Comparison of ENCODE assay signal across 27 cellular contexts in genomic region chr1:166182281-166182680, GRCh38. TPM values are rescaled to one million over a fixed set of nuclear protein-coding genes. Genes with fewer than 3 reads are reported as not detected.
DNase-seq lines count a peak whose midpoint lies in the region; ATAC-seq, FAIRE-seq and TF ChIP-seq lines count a peak whose summit lies in the region.
"Had no signal": no experiment of that assay in that cellular context is flagged by ENCODE, and none has a peak within 500 bp of the region (broad histone marks: within the 10 kb centered on the region; RNA-seq: fewer than 3 reads in every experiment).

No MANE protein-coding gene starts in this region.

- H3K27ac Mint-ChIP-seq in activated CD4-positive, alpha-beta memory T cell treated with anti-CD3 and anti-CD28 coated beads for 36 hours, result no peak overlapping the region
- H3K27ac Mint-ChIP-seq: activated naive CD8-positive, alpha-beta T cell treated with anti-CD3 and anti-CD28 coated beads, Interleukin-2, amount 10 ng/mL, durations not matched to agents 7 days and 5 days; activated T-helper 1 cell treated with anti-CD3 and anti-CD28 coated beads, Interleukin-12 subunit alpha, Interleukin-12 subunit beta, Interleukin-2, Interleukin-4 antibody, amounts not matched to agents 30 ng/mL and 10 ng/mL and 1 ng/mL, durations not matched to agents 14 hours and 24 hours and 36 hours; brain; CD4-positive, alpha-beta memory T cell; T-helper 2 cell treated with Interferon-gamma antibody and Interleukin-4, amounts not matched to agents 5 μg/mL and 100 μg/mL, for 36 hours had no signal

- BruUV-seq in GM12878 (replicated peaks; lab: Mats Ljungman, UMichigan), result no TSS peak

- SMC1A ChIA-PET in GM12878 (lab: Charles Lee; ENCODE audit: uncharacterized antibody, unreplicated experiment), result interaction anchor here (0.9 to 3.1 kb wide), 5 partner anchors 9 to 21 kb away, joined by 3 to 22 read pairs (median 3); no protein-coding TSS in a partner anchor

- TF ChIP-seq EP300 in GM12878 (IDR thresholded peaks at IDR 0.05; ENCODE audit: borderline replicate concordance in 1 of 2, control insufficient read depth in 1 of 2, low read depth in 2 of 2, low read length in 2 of 2), result no peak

- no peak overlapping the region for H3K4me3 ChIP-seq in GM12878
- H3K4me3 ChIP-seq: HAP-1, SJSA1 had no signal

- RAD21 ChIA-PET in GM12878 (lab: Charles Lee; ENCODE audit: unreplicated experiment), result interaction anchor here (0.7 to 4.8 kb wide), 3 partner anchors 9 to 15 kb away, joined by 3 to 32 read pairs (median 3); partner anchors contain the start of gene FAM78B

- in situ Hi-C loops in GM12878 (cut with MboI), result no loop called here

- no peaks in the 10 kb centered on the region for H3K4me1 ChIP-seq in GM12878 (ENCODE audit: control insufficient read depth, insufficient read depth, low read length)
- H3K4me1 ChIP-seq: HAP-1, SJSA1 had no signal

- TF ChIP-seq CTCF in GM12878 (IDR thresholded peaks at IDR 0.05 in 2 of 3, conservative IDR thresholded peaks at IDR 0.05 in 1 of 3; ENCODE audit: control insufficient read depth in 2 of 3, extremely low read depth in 1 of 3, insufficient read depth in 1 of 3, low read depth in 3 of 3, low read length in 3 of 3), result no peak

- 10% methylated on average over 2 of the region's 2 CpGs for WGBS in GM12878 (ENCODE audit: insufficient coverage, insufficient replicate concordance, low lambda C conversion rate, missing lambda C conversion rate)

- no peak for TF ChIP-seq POLR2A in GM12878 (IDR thresholded peaks at IDR 0.05; ENCODE audit: low read depth, low read length)

- intact Hi-C loops in GM12878 (cut with micrococcal nuclease; ENCODE audit: unreplicated experiment), result no loop called here
- intact Hi-C loops in activated CD4-positive, alpha-beta memory T cell treated with anti-CD3 and anti-CD28 coated beads for 36 hours (cut with micrococcal nuclease), result no loop called here

- H3K9ac ChIP-seq in GM12878 (ENCODE audit: control insufficient read depth, insufficient read depth, low read length), result no peak overlapping the region

- H3K27ac ChIP-seq in GM12878 (ENCODE audit: control insufficient read depth, insufficient read depth), result no peak overlapping the region
- H3K27ac ChIP-seq: SJSA1 had no signal

- no peak overlapping the region for H2AFZ ChIP-seq in GM12878 (ENCODE audit: control insufficient read depth, low read depth, low read length)

- POLR2A ChIA-PET in GM12878 (lab: Charles Lee), result interaction anchor here (3.0 kb wide), 1 partner anchor 12 kb away, joined by 10 read pairs; no protein-coding TSS in a partner anchor
- POLR2A ChIA-PET in activated CD4-positive, alpha-beta memory T cell treated with anti-CD3 and anti-CD28 coated beads for 36 hours (lab: Charles Lee), result no interaction called here

- no peak for DNase-seq in GM12878 (ENCODE audit: low read depth, low spot score)
- no peak for DNase-seq in T-helper 2 cell
- DNase-seq in NCI-H2171 (lab: John Stamatoyannopoulos, UW), result no peak
- DNase-seq in pons (ENCODE audit: low spot score), result no peak
- DNase-seq in activated CD4-positive, alpha-beta memory T cell treated with anti-CD3 and anti-CD28 coated beads for 36 hours, result no peak
- DNase-seq: activated naive CD8-positive, alpha-beta T cell treated with anti-CD3 and anti-CD28 coated beads, Interleukin-2, amount 10 ng/mL, durations not matched to agents 7 days and 5 days; CD4-positive, alpha-beta memory T cell; DMS79 treated with DMSO at 0.1 percent for 48 hours; IMR-90; midbrain; MM.1S; NCI-H146; stimulated activated CD4-positive, alpha-beta T cell treated with anti-CD3 and anti-CD28 coated beads, Interleukin-2, amount 100 ng/mL, for 24 hours; stimulated activated naive CD8-positive, alpha-beta T cell treated with anti-CD3 and anti-CD28 coated beads, Interleukin-15, Interleukin-2, amounts not matched to agents 100 U/mL and 50 U/mL, for 24 hours; trophoblast cell had no signal

- no peaks in the 10 kb centered on the region for H3K4me1 Mint-ChIP-seq in activated CD4-positive, alpha-beta memory T cell treated with anti-CD3 and anti-CD28 coated beads for 36 hours (ENCODE audit: low read depth)
- H3K4me1 Mint-ChIP-seq: activated naive CD8-positive, alpha-beta T cell treated with anti-CD3 and anti-CD28 coated beads, Interleukin-2, amount 10 ng/mL, durations not matched to agents 7 days and 5 days; brain; CD4-positive, alpha-beta memory T cell had no signal

- ATAC-seq in GM18907 (IDR thresholded peaks at IDR 0.05; ENCODE audit: unreplicated experiment), result peak; percentile 45
- ATAC-seq in GM21717 (IDR thresholded peaks at IDR 0.05; ENCODE audit: unreplicated experiment), result peak; percentile 59
- ATAC-seq in HG02973 (IDR thresholded peaks at IDR 0.05; ENCODE audit: unreplicated experiment), result peak; percentile 63
- ATAC-seq in GM12878, result peak; percentile 67
- ATAC-seq: activated CD4-positive, CD25-positive, alpha-beta regulatory T cell treated with anti-CD3 and anti-CD28 coated beads, Interleukin-2, amount 50 U/mL, for 24 hours; left lobe of liver; stimulated activated naive CD8-positive, alpha-beta T cell treated with anti-CD3 and anti-CD28 coated beads, Interleukin-15, Interleukin-2, amounts not matched to agents 100 U/mL and 50 U/mL, for 24 hours had no signal

- no peaks in the 10 kb centered on the region for H3K79me2 ChIP-seq in GM12878 (ENCODE audit: control insufficient read depth, insufficient read depth, low read length)

- H3K36me3 Mint-ChIP-seq in activated CD4-positive, alpha-beta memory T cell treated with anti-CD3 and anti-CD28 coated beads for 36 hours, result no peaks in the 10 kb centered on the region
- H3K36me3 Mint-ChIP-seq: activated naive CD8-positive, alpha-beta T cell treated with anti-CD3 and anti-CD28 coated beads, Interleukin-2, amount 10 ng/mL, durations not matched to agents 7 days and 5 days; brain; CD4-positive, alpha-beta memory T cell had no signal

- no peak overlapping the region for H3K4me3 Mint-ChIP-seq in activated CD4-positive, alpha-beta memory T cell treated with anti-CD3 and anti-CD28 coated beads for 36 hours
- H3K4me3 Mint-ChIP-seq: activated naive CD8-positive, alpha-beta T cell treated with anti-CD3 and anti-CD28 coated beads, Interleukin-2, amount 10 ng/mL, durations not matched to agents 7 days and 5 days; activated T-helper 1 cell treated with anti-CD3 and anti-CD28 coated beads, Interleukin-12 subunit alpha, Interleukin-12 subunit beta, Interleukin-2, Interleukin-4 antibody, amounts not matched to agents 30 ng/mL and 10 ng/mL and 1 ng/mL, durations not matched to agents 14 hours and 24 hours and 36 hours; brain; CD4-positive, alpha-beta memory T cell; T-helper 2 cell treated with Interferon-gamma antibody and Interleukin-4, amounts not matched to agents 5 μg/mL and 100 μg/mL, for 36 hours had no signal

- FAIRE-seq in GM12878 (lab: Jason Lieb, UNC), result no peak
- FAIRE-seq: colon had no signal

- H3K36me3 ChIP-seq in GM12878 (ENCODE audit: control insufficient read depth in 2 of 2, insufficient read depth in 2 of 2, low read length in 1 of 2), result no peaks in the 10 kb centered on the region
- H3K36me3 ChIP-seq: HAP-1, SJSA1 had no signal

- H3K4me2 ChIP-seq in GM12878 (ENCODE audit: control insufficient read depth, insufficient read depth), result no peak overlapping the region

- H3K9me3 Mint-ChIP-seq in activated CD4-positive, alpha-beta memory T cell treated with anti-CD3 and anti-CD28 coated beads for 36 hours, result no peaks in the 10 kb centered on the region
- H3K9me3 Mint-ChIP-seq: activated naive CD8-positive, alpha-beta T cell treated with anti-CD3 and anti-CD28 coated beads, Interleukin-2, amount 10 ng/mL, durations not matched to agents 7 days and 5 days; activated T-helper 1 cell treated with anti-CD3 and anti-CD28 coated beads, Interleukin-12 subunit alpha, Interleukin-12 subunit beta, Interleukin-2, Interleukin-4 antibody, amounts not matched to agents 30 ng/mL and 10 ng/mL and 1 ng/mL, durations not matched to agents 14 hours and 24 hours and 36 hours; brain; CD4-positive, alpha-beta memory T cell; T-helper 2 cell treated with Interferon-gamma antibody and Interleukin-4, amounts not matched to agents 5 μg/mL and 100 μg/mL, for 36 hours had no signal

- peaks cover 13% of the 10 kb centered on the region for H3K27me3 Mint-ChIP-seq in activated CD4-positive, alpha-beta memory T cell treated with anti-CD3 and anti-CD28 coated beads for 36 hours

- no peaks in the 10 kb centered on the region for H3K9me3 ChIP-seq in GM12878 (replicated peaks; ENCODE audit: control insufficient read depth, insufficient read depth, low read length)
- H3K9me3 ChIP-seq: HAP-1, SJSA1 had no signal

- CTCF ChIA-PET in GM12878 (lab: Yijun Ruan, JAX), result interaction anchor here (1.0 to 3.0 kb wide), 4 partner anchors 12 to 254 kb away, joined by 3 to 13 read pairs (median 4); no protein-coding TSS in a partner anchor
- CTCF ChIA-PET in activated CD4-positive, alpha-beta memory T cell treated with anti-CD3 and anti-CD28 coated beads for 36 hours (lab: Charles Lee), result no interaction called here

- no peaks in the 10 kb centered on the region for H4K20me1 ChIP-seq in GM12878 (ENCODE audit: control insufficient read depth, insufficient read depth)

- no peak for TF ChIP-seq RAD21 in GM12878 (IDR thresholded peaks at IDR 0.05; ENCODE audit: insufficient read depth, low read depth, low read length)

- H3K27me3 ChIP-seq in GM12878 (replicated peaks in 1 of 2; ENCODE audit: control insufficient read depth in 2 of 2, insufficient read depth in 2 of 2, low read length in 1 of 2), result no peaks in the 10 kb centered on the region
- H3K27me3 ChIP-seq: SJSA1 had no signal

TF ChIP-seq in GM12878, 131 proteins besides CTCF, POLR2A, EP300 and RAD21 (continues in another document):
- TF ChIP-seq MXI1 (IDR thresholded peaks at IDR 0.05; ENCODE audit: low read depth, low read length) (no peak), TCF3 (IDR thresholded peaks at IDR 0.05; ENCODE audit: borderline replicate concordance, insufficient read depth, low read depth, low read length) (no peak)

RNA-seq across cellular contexts. Expression of gene FAM78B, which starts 15.5 kb away (rescaled TPM):
- 4.5 and 6.2 TPM in 2 replicates for total RNA-seq in GM12878 (2013; cell fraction: nucleolus; rRNA removed)
- total RNA-seq in GM12878 (2014; rRNA removed) (2.0 and 2.8 TPM in 2 replicates), GM12878 (2014; rRNA removed; fragmentation: Illumina TruSeq; extraction: Trizol) (1.4 TPM in 2 replicates), GM12878 (2021) (2.9 and 3.2 TPM in 2 replicates)
- 0.31 TPM for polyA plus RNA-seq in GM12878 (2011; ENCODE audit: low read depth)
- polyA plus RNA-seq in GM12878 (2011; rRNA removed) (4.1 and 4.9 TPM in 2 replicates), GM12878 (2014; fragmentation: Illumina TruSeq; extraction: Trizol) (1.5 and 1.7 TPM in 2 replicates), GM12878 (2014; fragmentation: Nextera tagmentation; extraction: Ambion mirVana) (under 1 TPM; 0.31 to 0.40 TPM), GM12878 (2014; rRNA removed) (2.9 and 4.1 TPM in 2 replicates), GM12878 (2016; fragmentation: Nextera tagmentation; extraction: Ambion mirVana) (1 to 10 TPM in 1 of 2 experiments, under 1 TPM in 1; 0.10 to 1.5 TPM)
- polyA plus RNA-seq in GM12878 (2011; cell fraction: cytosol; rRNA removed), result 3.9 and 4.3 TPM in 2 replicates
- polyA plus RNA-seq in GM12878 (2011; cell fraction: nucleus; rRNA removed), result 7.6 and 8.4 TPM in 2 replicates
- 0.31 and 0.74 TPM in 2 replicates for polyA plus RNA-seq in GM12878 (2012)
- polyA minus RNA-seq in GM12878 (2011; rRNA and poly(A)+ RNA removed), result 4.6 and 5.8 TPM in 2 replicates
- polyA minus RNA-seq in GM12878 (2011; cell fraction: cytosol; rRNA and poly(A)+ RNA removed), result 1.1 and 1.3 TPM in 2 replicates
- polyA minus RNA-seq in GM12878 (2011; cell fraction: nucleus; rRNA and poly(A)+ RNA removed), result 6.9 and 15.4 TPM in 2 replicates
- total RNA-seq in activated CD4-positive, alpha-beta memory T cell treated with anti-CD3 and anti-CD28 coated beads for 36 hours, result under 1 TPM; 0.24 to 0.27 TPM
- total RNA-seq: activated naive CD8-positive, alpha-beta T cell treated with anti-CD3 and anti-CD28 coated beads, Interleukin-2, amount 10 ng/mL, durations not matched to agents 7 days and 5 days; glomerular endothelial cell had no signal
